10 cellular contexts compared by ENCODE assay signal in genomic region chr10:3886191-3886590, GRCh38.
DNase-seq lines count a peak whose midpoint lies in the region; ATAC-seq and TF ChIP-seq lines count a peak whose summit lies in the region.
"Had no signal": no experiment of that assay in that cellular context is flagged by ENCODE, and none has a peak within 500 bp of the region (broad histone marks: within the 10 kb centered on the region; RNA-seq: fewer than 3 reads in every experiment).

No MANE protein-coding gene starts in this region.

- H3K9me2 ChIP-seq in PC-9 (ENCODE audit: insufficient read depth) = no peaks in the 10 kb centered on the region

- no peaks in the 10 kb centered on the region for H3K27me3 ChIP-seq in PC-9 (ENCODE audit: insufficient read depth, low read depth)
- H3K27me3 ChIP-seq in testis = no peaks in the 10 kb centered on the region

- H3K9me3 ChIP-seq in PC-9 (ENCODE audit: insufficient read depth, low read depth) (no peaks in the 10 kb centered on the region), testis (no peaks in the 10 kb centered on the region)

- BruUV-seq in PC-9 (replicated peaks; lab: Mats Ljungman, UMichigan) = no TSS peak

- POLR2A ChIA-PET in PC-9 (lab: Charles Lee; ENCODE audit: unreplicated experiment) = no interaction called here

- CTCF ChIA-PET in PC-9 (lab: Charles Lee) = interaction anchor here (0.7 kb wide), 1 partner anchor 58 kb away, joined by 3 read pairs; no protein-coding TSS in a partner anchor

- H3K79me2 ChIP-seq in PC-9 (ENCODE audit: low read depth) = no peaks in the 10 kb centered on the region

- intact Hi-C loops in PC-9 (cut with micrococcal nuclease; ENCODE audit: unreplicated experiment) (loop anchor here (2.0 to 5.0 kb wide), 2 partner anchors 103 to 419 kb away; no protein-coding TSS in a partner anchor), testis (cut with DNase I; ENCODE audit: low total_unique reads) (no loop called here)

- DNase-seq in PC-9 = no peak
- peak; percentile 62 for DNase-seq in ecto neural progenitor cell (ENCODE audit: low spot score)
- DNase-seq in lung microvascular endothelial cell (ENCODE audit: low read depth in 2 of 2) = peak; percentile 52 to 89
- DNase-seq in testis = peak; percentile 42
- DNase-seq in NCI-H1092 treated with DMSO at 0.1 percent for 48 hours (lab: John Stamatoyannopoulos, UW) = no peak
- DNase-seq in NCI-H1694 treated with DMSO at 0.1 percent for 48 hours (lab: John Stamatoyannopoulos, UW) = no peak
- DNase-seq: activated CD4-positive, alpha-beta T cell treated with anti-CD3 and anti-CD28 coated beads, Interleukin-2, amount 50 U/mL, for 48 hours; NCI-H2029 had no signal

- H3F3A ChIP-seq in PC-9 (ENCODE audit: insufficient read depth, low read depth) = peaks cover 21% of the 10 kb centered on the region; the same call in 1 of the 2 replicates

- H3K4me1 ChIP-seq in PC-9 (replicated peaks; ENCODE audit: insufficient read depth) (peaks cover 51% of the 10 kb centered on the region), testis (peaks cover 17% of the 10 kb centered on the region)

- no peak for ATAC-seq in HG03442 (IDR thresholded peaks at IDR 0.05; ENCODE audit: unreplicated experiment)

- no peak for TF ChIP-seq POLR2A in testis (IDR thresholded peaks at IDR 0.05)

- TF ChIP-seq CTCF in PC-9 (conservative IDR thresholded peaks at IDR 0.05) (no peak), testis (IDR thresholded peaks at IDR 0.05) (no peak)

- H3K27ac ChIP-seq in PC-9 (peak overlapping the region; percentile 90), testis (peak overlapping the region in 1 of 2 donors; percentile 74)

- H2AFZ ChIP-seq in PC-9 = no peak overlapping the region

- no peaks in the 10 kb centered on the region for H3K36me3 ChIP-seq in PC-9 (ENCODE audit: low read depth)
- no peaks in the 10 kb centered on the region for H3K36me3 ChIP-seq in testis (ENCODE audit: low read depth, missing control alignments)

- 35 to 47% methylated on average over 14 of the region's 14 CpGs for WGBS in testis, 2 donors

- H4K20me1 ChIP-seq in PC-9 (ENCODE audit: insufficient read depth) = no peaks in the 10 kb centered on the region

- H3K4me2 ChIP-seq in PC-9 = no peak overlapping the region

- H3K4me3 ChIP-seq in PC-9 = no peak overlapping the region
- H3K4me3 ChIP-seq in testis = no peak overlapping the region
- H3K4me3 ChIP-seq: GM12878 had no signal

Comparison
In these comparisons a context has a peak if more than half of its experiments do, and no peak if none do; other contexts are left out.
1. DNase-seq: peak in ecto neural progenitor cell (single experiment), lung microvascular endothelial cell (2 of 2) and testis (single experiment); none in PC-9 (0 of 2), NCI-H1092 treated with DMSO at 0.1 percent for 48 hours (single experiment) and NCI-H1694 treated with DMSO at 0.1 percent for 48 hours (single experiment).